ENCODE assay signal across 8 cellular contexts in genomic region chr2:37871453-37872191, GRCh38. TPM values are rescaled to one million over a fixed set of nuclear protein-coding genes. Genes with fewer than 3 reads are reported as not detected.
DNase-seq lines count a peak whose midpoint lies in the region; ATAC-seq and TF ChIP-seq lines count a peak whose summit lies in the region.
"Had no signal": no experiment of that assay in that cellular context is flagged by ENCODE, and none has a peak within 500 bp of the region (broad histone marks: within the 10 kb centered on the region; RNA-seq: fewer than 3 reads in every experiment).

No MANE protein-coding gene starts in this region.

- POLR2A ChIA-PET in HEK293T (lab: Yijun Ruan, JAX), result no interaction called here

- ATAC-seq in GM18517 (IDR thresholded peaks at IDR 0.05; ENCODE audit: unreplicated experiment), result peak; percentile 66
- peak; percentile 56 for ATAC-seq in HG02588 (IDR thresholded peaks at IDR 0.05; ENCODE audit: unreplicated experiment)
- ATAC-seq: Panc1 had no signal

- DNase-seq in SIG-M5 (lab: John Stamatoyannopoulos, UW) (peak; percentile 66), inferior parietal cortex (ENCODE audit: extremely low spot score) (peak; percentile 54), epidermal melanocyte (ENCODE audit: insufficient read length, low spot score) (no peak), posterior vena cava (ENCODE audit: low spot score) (no peak), HEK293T (ENCODE audit: extremely low spot score) (no peak)

- intact Hi-C loops in posterior vena cava (cut with DNase I), result loop anchor here in 1 of 2 donors (10.0 kb wide), 1 partner anchor 457 kb away; no protein-coding TSS in a partner anchor

- CTCF ChIA-PET in HEK293T (lab: Yijun Ruan, JAX), result interaction anchor here (1.5 kb wide), 1 partner anchor 9 kb away, joined by 3 read pairs; no protein-coding TSS in a partner anchor

TF ChIP-seq in HEK293T, 16 proteins besides CTCF, POLR2A, EP300 and RAD21:
- TF ChIP-seq BHLHE40 (IDR thresholded peaks at IDR 0.05; ENCODE audit: borderline replicate concordance) (no peak), FOXK2 (IDR thresholded peaks at IDR 0.05) (no peak), FOXM1 (IDR thresholded peaks at IDR 0.05; ENCODE audit: borderline replicate concordance) (no peak), SUZ12 (IDR thresholded peaks at IDR 0.05) (no peak), FOXA1 (IDR thresholded peaks at IDR 0.05) (no peak), ARNT (IDR thresholded peaks at IDR 0.05) (no peak), LEF1 (IDR thresholded peaks at IDR 0.05; ENCODE audit: borderline replicate concordance) (no peak), NFRKB (IDR thresholded peaks at IDR 0.05) (no peak)
TF ChIP-seq in HEK293T: peak in this region for 0.

RNA-seq across cellular contexts. Expression of gene RMDN2, which starts 53.5 kb away (rescaled TPM):
- 1 to 10 TPM; 6.4 to 6.6 TPM for total RNA-seq in posterior vena cava

Comparison
In these comparisons a context has a peak if more than half of its experiments do, and no peak if none do; other contexts are left out.
1. DNase-seq: peak in SIG-M5 (single experiment) and inferior parietal cortex (single experiment); none in epidermal melanocyte (single experiment), posterior vena cava (single experiment) and HEK293T (single experiment).